ENCODE assay signal across 8 cellular contexts in the genomic region with DNA sequence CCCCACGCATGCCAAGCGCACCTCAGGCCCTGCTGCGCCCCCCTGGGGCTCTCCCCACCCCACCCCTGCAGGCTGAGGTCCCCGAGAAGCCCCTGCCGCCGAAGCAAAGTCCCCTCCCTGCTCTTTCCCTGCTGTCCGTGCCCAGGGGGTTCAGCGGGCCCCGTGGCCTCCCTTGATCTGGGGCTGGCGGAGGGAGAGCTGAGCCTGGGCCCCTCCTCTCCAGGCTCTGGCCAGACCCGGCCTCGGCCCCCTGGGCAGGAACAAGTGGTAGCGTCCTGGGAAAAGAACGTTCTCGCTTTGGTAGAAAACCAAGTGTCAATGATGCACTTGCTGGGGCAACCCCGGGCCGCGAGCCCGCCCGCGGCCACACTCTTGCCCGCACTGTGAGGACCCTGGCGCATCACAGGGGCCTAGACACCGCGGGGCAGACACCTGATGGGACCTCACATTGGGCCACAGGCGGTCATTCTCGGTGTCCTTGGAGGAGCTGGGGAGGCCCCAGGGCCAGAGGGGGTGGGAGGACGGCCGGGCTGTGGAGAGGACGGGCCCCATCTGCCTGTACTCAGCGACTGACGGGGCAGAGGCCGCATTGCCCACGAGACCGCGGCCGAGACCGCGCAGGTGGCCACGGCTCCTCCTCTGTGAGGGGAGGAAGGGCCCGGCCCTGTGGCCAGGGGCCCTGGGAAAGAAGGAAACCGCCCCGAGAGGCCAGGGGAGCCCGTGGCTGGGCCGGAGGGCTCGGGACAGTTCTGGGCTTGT. TPM values are rescaled to one million over a fixed set of nuclear protein-coding genes. Genes with fewer than 3 reads are reported as not detected.
DNase-seq lines count a peak whose midpoint lies in the region; ATAC-seq and TF ChIP-seq lines count a peak whose summit lies in the region.

No MANE protein-coding gene starts in this region.

- ATAC-seq in GM21825 (IDR thresholded peaks at IDR 0.05; ENCODE audit: unreplicated experiment): peak; percentile 2
- no peak for ATAC-seq in GM21447 (IDR thresholded peaks at IDR 0.05; ENCODE audit: unreplicated experiment)

- no peaks in the 10 kb centered on the region for H3K9me3 ChIP-seq in skeletal muscle tissue (ENCODE audit: control insufficient read depth in 3 of 3, low read length in 3 of 3)

- H3K4me3 ChIP-seq in AG10803 (ENCODE audit: low read length) (peak overlapping the region; percentile 87), fibroblast of villous mesenchyme (ENCODE audit: low read depth, low read length) (peak overlapping the region; percentile 72), skeletal muscle tissue (ENCODE audit: low read length in 3 of 3) (peak overlapping the region; percentile 60 to 73 (median 63))

- TF ChIP-seq CTCF in AG10803 (conservative IDR thresholded peaks at IDR 0.05; ENCODE audit: low read length): no peak
- no peak for TF ChIP-seq CTCF in VCaP (conservative IDR thresholded peaks at IDR 0.05)
- no peak for TF ChIP-seq CTCF in fibroblast of villous mesenchyme (IDR thresholded peaks at IDR 0.05; ENCODE audit: insufficient read depth, low read depth, low read length)

- H3K27ac ChIP-seq in VCaP: peak overlapping the region; percentile 72
- H3K27ac ChIP-seq in skeletal muscle tissue (ENCODE audit: low read depth, low read length): peak overlapping the region; percentile 92

- H3K9ac ChIP-seq in skeletal muscle tissue (ENCODE audit: low read depth in 1 of 3, low read length in 3 of 3): peak overlapping the region; percentile 82 to 89 (median 86)

- H3K27me3 ChIP-seq in skeletal muscle tissue (ENCODE audit: control insufficient read depth in 3 of 3, insufficient read depth in 3 of 3, low read length in 3 of 3): no peaks in the 10 kb centered on the region

- H3K4me1 ChIP-seq in skeletal muscle tissue (ENCODE audit: control insufficient read depth in 3 of 3, insufficient read depth in 3 of 3, low read length in 3 of 3): peaks cover 27 to 63% (median 45%) of the 10 kb centered on the region in 3 donors

- TF ChIP-seq POLR2A in erythroblast (IDR thresholded peaks at IDR 0.05; ENCODE audit: low read length): no peak

- H3K36me3 ChIP-seq in skeletal muscle tissue (ENCODE audit: control insufficient read depth in 3 of 3, insufficient read depth in 3 of 3, low read length in 3 of 3): peaks cover 0 to under 1% (median 0%) of the 10 kb centered on the region in 3 donors

- DNase-seq in AG10803 (ENCODE audit: low read depth): no peak
- DNase-seq in fibroblast of villous mesenchyme (ENCODE audit: low read depth): peak; percentile 45
- DNase-seq in erythroblast (lab: John Stamatoyannopoulos, UW): no peak
- no peak for DNase-seq in superior temporal gyrus (ENCODE audit: extremely low spot score)

RNA-seq across cellular contexts. Expression of gene GPX4, which starts 29.0 kb away (rescaled TPM):
- 254 and 337 TPM in 2 replicates for total RNA-seq in fibroblast of villous mesenchyme
- 139 TPM for total RNA-seq in skeletal muscle tissue

RNA-seq across cellular contexts. Expression of gene POLR2E, which starts 37.6 kb away (rescaled TPM):
- total RNA-seq in fibroblast of villous mesenchyme: 69.5 and 71.2 TPM in 2 replicates
- 39.1 TPM for total RNA-seq in skeletal muscle tissue

RNA-seq across cellular contexts. Expression of gene SBNO2, which starts 41.3 kb away (rescaled TPM):
- 69.5 and 69.9 TPM in 2 replicates for total RNA-seq in fibroblast of villous mesenchyme
- 10.4 TPM for total RNA-seq in skeletal muscle tissue
